22 cellular contexts compared by ENCODE assay signal in the genomic region with DNA sequence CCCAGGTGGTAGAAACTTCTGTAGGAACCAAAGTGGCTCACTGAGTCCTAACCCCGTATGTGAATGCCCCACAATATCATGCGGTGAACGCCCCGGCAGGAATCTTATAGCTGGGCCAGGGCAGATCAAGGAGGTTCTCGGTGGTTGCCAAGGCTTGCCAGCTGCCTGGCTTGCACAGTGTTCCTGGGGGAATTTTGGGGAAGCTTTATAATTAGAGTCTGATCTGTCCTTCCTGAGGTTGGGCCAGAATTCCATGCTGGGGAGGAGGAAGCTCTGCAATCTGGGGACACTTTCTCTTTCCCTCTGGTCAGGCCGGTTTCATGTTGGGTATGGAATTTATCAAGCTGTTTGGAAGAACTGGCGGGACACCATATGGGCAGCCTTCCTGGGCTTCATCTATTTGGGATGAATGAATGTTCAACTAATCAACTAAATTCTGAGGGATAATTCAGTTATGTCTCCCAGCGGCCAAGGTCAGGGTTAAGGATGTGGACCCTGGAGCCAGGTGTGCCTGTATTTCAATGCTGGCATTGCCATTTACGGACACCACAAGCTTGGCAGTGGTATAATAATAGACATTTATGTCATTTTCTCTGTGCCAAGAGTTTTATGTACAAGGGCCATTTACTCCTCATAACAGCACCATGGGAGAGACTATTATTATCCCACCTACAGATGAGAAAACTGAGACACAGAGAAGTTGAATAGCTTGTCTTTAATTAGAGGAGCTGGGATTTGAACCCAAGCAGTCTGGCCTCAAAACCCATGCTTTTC. TPM values are rescaled to one million over a fixed set of nuclear protein-coding genes. Genes with fewer than 3 reads are reported as not detected.
"Had no signal": no experiment of that assay in that cellular context is flagged by ENCODE, and none has a peak within 500 bp of the region (broad histone marks: within the 10 kb centered on the region; RNA-seq: fewer than 3 reads in every experiment).

No MANE protein-coding gene starts in this region.

- H3K27me3 ChIP-seq: adrenal gland, breast epithelium, suprapubic skin, transverse colon had no signal

- H3K36me3 ChIP-seq: adrenal gland, breast epithelium, esophagus muscularis mucosa, suprapubic skin, transverse colon had no signal

- H3K4me3 ChIP-seq: adrenal gland, breast epithelium, esophagus muscularis mucosa, suprapubic skin, transverse colon had no signal

- ATAC-seq: activated naive CD4-positive, alpha-beta T cell treated with anti-CD3 and anti-CD28 coated beads, Interleukin-2, amount 50 U/mL, for 72 hours; left colon had no signal

- DNase-seq: activated CD4-positive, alpha-beta T cell treated with anti-CD3 and anti-CD28 coated beads, Interleukin-2, amount 50 U/mL, for 48 hours; activated gamma-delta T cell treated with Interleukin-2 at 50 U/mL for 16 hours; adrenal gland; dermis blood vessel endothelial cell; effector memory CD4-positive, alpha-beta T cell; hippocampal formation; left colon; midbrain; occipital lobe; small intestine; stimulated activated CD4-positive, alpha-beta T cell treated with anti-CD3 and anti-CD28 coated beads, Interleukin-15, amount 100 ng/mL, for 24 hours; stimulated activated CD4-positive, alpha-beta T cell treated with anti-CD3 and anti-CD28 coated beads, Interleukin-2, amount 100 ng/mL, for 48 hours; transverse colon had no signal

- H3K9me3 ChIP-seq: adrenal gland, breast epithelium, esophagus muscularis mucosa, suprapubic skin, transverse colon had no signal

- H3K4me1 ChIP-seq: adrenal gland, breast epithelium, esophagus muscularis mucosa, transverse colon had no signal

- H3K27ac ChIP-seq: adrenal gland, breast epithelium, esophagus muscularis mucosa, suprapubic skin, transverse colon had no signal

RNA-seq across cellular contexts. Expression of a gene that starts 54.3 kb away (rescaled TPM):
- total RNA-seq: activated naive CD4-positive, alpha-beta T cell treated with anti-CD3 and anti-CD28 coated beads, Interleukin-2, amount 50 U/mL, for 72 hours; astrocyte; breast epithelium; dermis blood vessel endothelial cell; endothelial cell of umbilical vein; lung microvascular endothelial cell; posterior vena cava; suprapubic skin; T-helper 1 cell treated with Interleukin-12 subunit alpha and Interleukin-12 subunit beta and Interleukin-4 antibody, amounts not matched to agents 30 ng/mL and 1 ng/mL, for 36 hours had no signal
- polyA plus RNA-seq: endothelial cell of umbilical vein had no signal
